ENCODE assay signal across 1 cellular context in genomic region chr11:63602842-63603518, GRCh38.
TF ChIP-seq lines count a peak whose summit lies in the region.
"Not testable (repeated sequence)": the region's sequence is repeated elsewhere in the genome, so short reads cannot be mapped to it uniquely, and the experiment has no call there.

No MANE protein-coding gene starts in this region.

TF ChIP-seq in HepG2, 621 proteins besides CTCF, POLR2A, EP300 and RAD21 (continued from another document and continues in another):
- TF ChIP-seq PPARG (CRISPR knock-in tag; conservative IDR thresholded peaks at IDR 0.05) (peak; percentile 85), NCOR1 (IDR thresholded peaks at IDR 0.05; ENCODE audit: borderline replicate concordance, low read length) (peak; percentile 70; the same call in 1 of the 2 replicates), FOXP1 (CRISPR knock-in tag; IDR thresholded peaks at IDR 0.05) (peak; percentile 56; the same call in 1 of the 2 replicates), MAX (IDR thresholded peaks at IDR 0.05) (0 out of 2 replicates have a peak, but pooled peaks have one; percentile 22), HNF4G (IDR thresholded peaks at IDR 0.05; ENCODE audit: borderline replicate concordance, low read depth, low read length) (peak; percentile 62; the same call in 1 of the 2 replicates), HNF4G (CRISPR knock-in tag; IDR thresholded peaks at IDR 0.05; ENCODE audit: borderline replicate concordance, low read depth) (peak; percentile 68; the same call in 1 of the 2 replicates), CREB1 (CRISPR knock-in tag; IDR thresholded peaks at IDR 0.05) (0 out of 2 replicates have a peak, but pooled peaks have one; percentile 53), ZNF121 (CRISPR knock-in tag; IDR thresholded peaks at IDR 0.05) (peak; percentile 93), ZNF614 (CRISPR knock-in tag; IDR thresholded peaks at IDR 0.05; ENCODE audit: borderline replicate concordance) (peak; percentile 62; the same call in 1 of the 2 replicates), ZNF205 (CRISPR knock-in tag; IDR thresholded peaks at IDR 0.05) (0 out of 2 replicates have a peak, but pooled peaks have one; percentile 48), PAXIP1 (CRISPR knock-in tag; conservative IDR thresholded peaks at IDR 0.05) (peak; percentile 74), IKZF5 (CRISPR knock-in tag; IDR thresholded peaks at IDR 0.05) (peak; percentile 45; the same call in 1 of the 2 replicates), ELF3 (CRISPR knock-in tag; IDR thresholded peaks at IDR 0.05) (peak; percentile 48), RXRA (CRISPR knock-in tag; IDR thresholded peaks at IDR 0.05) (peak; percentile 88), TFAP4 (IDR thresholded peaks at IDR 0.05; ENCODE audit: borderline replicate concordance, low read depth) (0 out of 2 replicates have a peak, but pooled peaks have one; percentile 11), RFX1 (IDR thresholded peaks at IDR 0.05) (peak; percentile 62; the same call in 1 of the 2 replicates), SALL1 (CRISPR knock-in tag; IDR thresholded peaks at IDR 0.05) (peak; percentile 90), ERF (CRISPR knock-in tag; IDR thresholded peaks at IDR 0.05) (0 out of 2 replicates have a peak, but pooled peaks have one; percentile 44), RFX3 (CRISPR knock-in tag; IDR thresholded peaks at IDR 0.05) (peak; percentile 56), MIER2 (CRISPR knock-in tag; IDR thresholded peaks at IDR 0.05) (peak; percentile 54; the same call in 1 of the 2 replicates), KAT7 (CRISPR knock-in tag; IDR thresholded peaks at IDR 0.05; ENCODE audit: borderline replicate concordance) (0 out of 2 replicates have a peak, but pooled peaks have one; percentile 34), CEBPG (CRISPR knock-in tag; IDR thresholded peaks at IDR 0.05) (peak; percentile 55), TBX2 (CRISPR knock-in tag; IDR thresholded peaks at IDR 0.05; ENCODE audit: borderline replicate concordance) (0 out of 2 replicates have a peak, but pooled peaks have one; percentile 12), TBL1XR1 (IDR thresholded peaks at IDR 0.05; ENCODE audit: borderline replicate concordance, low read length, partially characterized antibody) (peak; percentile 70), KAT8 (CRISPR knock-in tag; IDR thresholded peaks at IDR 0.05) (peak; percentile 57; the same call in 1 of the 2 replicates), NR2F1 (CRISPR knock-in tag; IDR thresholded peaks at IDR 0.05) (peak; percentile 48; a peak in 3 of 4 replicates), TARDBP (CRISPR knock-in tag; IDR thresholded peaks at IDR 0.05) (0 out of 2 replicates have a peak, but pooled peaks have one; percentile 38), KDM6A (CRISPR knock-in tag; IDR thresholded peaks at IDR 0.05; ENCODE audit: low read depth) (peak; percentile 71), NR2F2 (IDR thresholded peaks at IDR 0.05; ENCODE audit: borderline replicate concordance, low read depth) (peak; percentile 46; the same call in 1 of the 2 replicates), HDAC1 (CRISPR knock-in tag; IDR thresholded peaks at IDR 0.05) (peak; percentile 56), RARA (CRISPR knock-in tag; IDR thresholded peaks at IDR 0.05) (peak; percentile 89), MED1 (CRISPR knock-in tag; IDR thresholded peaks at IDR 0.05) (0 out of 2 replicates have a peak, but pooled peaks have one; percentile 34), ZNF362 (CRISPR knock-in tag; IDR thresholded peaks at IDR 0.05; ENCODE audit: borderline replicate concordance) (peak; percentile 42; the same call in 1 of the 2 replicates), ETV5 (CRISPR knock-in tag; IDR thresholded peaks at IDR 0.05; ENCODE audit: borderline replicate concordance) (peak; percentile 27; the same call in 1 of the 2 replicates), ASH2L (IDR thresholded peaks at IDR 0.05; ENCODE audit: insufficient read length, low read depth, low read length) (peak; percentile 41), ATF2 (CRISPR knock-in tag; IDR thresholded peaks at IDR 0.05) (peak; percentile 55; the same call in 1 of the 2 replicates), ZGPAT (CRISPR knock-in tag; IDR thresholded peaks at IDR 0.05) (peak; percentile 44; the same call in 1 of the 2 replicates), MAFF (IDR thresholded peaks at IDR 0.05; ENCODE audit: low read depth, low read length) (peak; percentile 30), EHMT2 (IDR thresholded peaks at IDR 0.05; ENCODE audit: borderline replicate concordance, low read depth, low read length) (peak; percentile 72; the same call in 1 of the 2 replicates), RXRB (CRISPR knock-in tag; IDR thresholded peaks at IDR 0.05; ENCODE audit: borderline replicate concordance) (peak; percentile 80), CREM (IDR thresholded peaks at IDR 0.05) (peak; percentile 53; the same call in 1 of the 2 replicates), MIER3 (CRISPR knock-in tag; IDR thresholded peaks at IDR 0.05; ENCODE audit: borderline replicate concordance) (peak; percentile 63; the same call in 1 of the 2 replicates), CEBPB (IDR thresholded peaks at IDR 0.05; ENCODE audit: borderline replicate concordance, low read depth, low read length) (peak; percentile 38; the same call in 1 of the 2 replicates), KDM4B (CRISPR knock-in tag; IDR thresholded peaks at IDR 0.05) (0 out of 2 replicates have a peak, but pooled peaks have one; percentile 24), ARID5B (CRISPR knock-in tag; IDR thresholded peaks at IDR 0.05) (peak; percentile 89), FOSL2 (CRISPR knock-in tag; IDR thresholded peaks at IDR 0.05) (peak; percentile 30; the same call in 1 of the 2 replicates), IRF2 (CRISPR knock-in tag; IDR thresholded peaks at IDR 0.05) (peak; percentile 45; the same call in 1 of the 2 replicates), SOX5 (CRISPR knock-in tag; IDR thresholded peaks at IDR 0.05; ENCODE audit: borderline replicate concordance) (peak; percentile 99), MIXL1 (CRISPR knock-in tag; IDR thresholded peaks at IDR 0.05) (peak; percentile 41; the same call in 1 of the 2 replicates), ZNF124 (CRISPR knock-in tag; IDR thresholded peaks at IDR 0.05) (0 out of 2 replicates have a peak, but pooled peaks have one; percentile 39), HDAC2 (CRISPR knock-in tag; IDR thresholded peaks at IDR 0.05) (peak; percentile 71), NR2F6 (IDR thresholded peaks at IDR 0.05) (peak; percentile 69), NR2F6 (CRISPR knock-in tag; IDR thresholded peaks at IDR 0.05) (peak; percentile 67; the same call in 1 of the 2 replicates), HOXA3 (CRISPR knock-in tag; IDR thresholded peaks at IDR 0.05) (peak; percentile 36; the same call in 1 of the 2 replicates), ZNF3 (CRISPR knock-in tag; IDR thresholded peaks at IDR 0.05) (0 out of 2 replicates have a peak, but pooled peaks have one; percentile 22), FOXO1 (CRISPR knock-in tag; IDR thresholded peaks at IDR 0.05) (0 out of 2 replicates have a peak, but pooled peaks have one; percentile 65), LCORL (CRISPR knock-in tag; IDR thresholded peaks at IDR 0.05) (0 out of 2 replicates have a peak, but pooled peaks have one; percentile 33)
- TF ChIP-seq FOXP1 (IDR thresholded peaks at IDR 0.05); CREB1 (IDR thresholded peaks at IDR 0.05); CREM (CRISPR knock-in tag; IDR thresholded peaks at IDR 0.05); LCORL (IDR thresholded peaks at IDR 0.05): not testable (repeated sequence)
